7 cellular contexts compared by ENCODE assay signal in genomic region chr1:1861761-1862310, GRCh38. TPM values are rescaled to one million over a fixed set of nuclear protein-coding genes. Genes with fewer than 3 reads are reported as not detected.
DNase-seq lines count a peak whose midpoint lies in the region; ATAC-seq, FAIRE-seq and TF ChIP-seq lines count a peak whose summit lies in the region.
"Not testable (repeated sequence)": the region's sequence is repeated elsewhere in the genome, so short reads cannot be mapped to it uniquely, and the experiment has no call there.

No MANE protein-coding gene starts in this region.

- not testable (repeated sequence) for H4K8ac ChIP-seq in trophoblast cell (ENCODE audit: low read depth, low read length)

- H3K27ac Mint-ChIP-seq in CD4-positive, alpha-beta T cell = peak overlapping the region; percentile 76
- H3K27ac Mint-ChIP-seq in activated T-cell treated with anti-CD3 and anti-CD28 coated beads, Interleukin-2, amount 50 U/mL, for 24 hours = peak overlapping the region; percentile 37
- peak overlapping the region; percentile 74 for H3K27ac Mint-ChIP-seq in endothelial cell (ENCODE audit: unreplicated experiment)

- H3K9me3 Mint-ChIP-seq in CD4-positive, alpha-beta T cell; activated T-cell treated with anti-CD3 and anti-CD28 coated beads, Interleukin-2, amount 50 U/mL, for 24 hours; endothelial cell (ENCODE audit: unreplicated experiment): not testable (repeated sequence)

- H2AK5ac ChIP-seq in trophoblast cell (ENCODE audit: low read length) = not testable (repeated sequence)

- peaks cover 10% of the 10 kb centered on the region for H3K36me3 Mint-ChIP-seq in CD4-positive, alpha-beta T cell (ENCODE audit: low read depth)
- H3K36me3 Mint-ChIP-seq in activated T-cell treated with anti-CD3 and anti-CD28 coated beads, Interleukin-2, amount 50 U/mL, for 24 hours (ENCODE audit: low read depth) = peaks cover 45% of the 10 kb centered on the region
- H3K36me3 Mint-ChIP-seq in endothelial cell (ENCODE audit: low read depth, unreplicated experiment) = not testable (repeated sequence)

- not testable (repeated sequence) for TF ChIP-seq POLR2A in HepG2 (IDR thresholded peaks at IDR 0.05; ENCODE audit: insufficient read depth in 1 of 2, low read depth in 2 of 2, low read length in 2 of 2)

- not testable (repeated sequence) for H2BK12ac ChIP-seq in trophoblast cell (ENCODE audit: low read length)

- not testable (repeated sequence) for H3K27me3 Mint-ChIP-seq in CD4-positive, alpha-beta T cell; activated T-cell treated with anti-CD3 and anti-CD28 coated beads, Interleukin-2, amount 50 U/mL, for 24 hours; endothelial cell (ENCODE audit: unreplicated experiment)

- not testable (repeated sequence) for ATAC-seq in CD4-positive, alpha-beta T cell (ENCODE audit: poor library complexity); HepG2

- not testable (repeated sequence) for TF ChIP-seq EP300 in HepG2 (IDR thresholded peaks at IDR 0.05; ENCODE audit: low read depth in 2 of 2, low read length in 2 of 2); HepG2 (CRISPR knock-in tag; IDR thresholded peaks at IDR 0.05; ENCODE audit: borderline replicate concordance)

- not testable (repeated sequence) for H2BK5ac ChIP-seq in trophoblast cell (ENCODE audit: low read depth, low read length, poor library complexity)

- not testable (repeated sequence) for DNase-seq in CD4-positive, alpha-beta T cell; RWPE1 (ENCODE audit: low spot score); activated T-cell treated with anti-CD3 and anti-CD28 coated beads, Interleukin-2, amount 50 U/mL, for 24 hours; endothelial cell (ENCODE audit: low spot score); HepG2 (ENCODE audit: low spot score); trophoblast cell

- FAIRE-seq in HepG2 (lab: Jason Lieb, UNC) = not testable (repeated sequence)

- in situ Hi-C loops in HepG2 (cut with HindIII; ENCODE audit: extremely low pct_ligation_motif_present, low pct_unique_long_range_greater_than_20kb) = not testable (repeated sequence)

- 91% methylated on average over 11 of the region's 13 CpGs for WGBS in HepG2 (ENCODE audit: low lambda C conversion rate)
- WGBS in trophoblast cell (ENCODE audit: extremely low coverage, insufficient coverage, insufficient read length) = no CpG with 5 or more reads among the region's 13 CpGs

- POLR2A ChIA-PET in CD4-positive, alpha-beta T cell (lab: Charles Lee); RWPE1 (lab: Yijun Ruan, JAX; ENCODE audit: low non-redundant PET); HepG2 (lab: Yijun Ruan, JAX): not testable (repeated sequence)
- POLR2A ChIA-PET in HEK293 (lab: Yijun Ruan, JAX) = interaction anchor here (0.6 kb wide), 1 partner anchor 21 kb away, joined by 3 read pairs; no protein-coding TSS in a partner anchor

- H3K79me1 ChIP-seq in trophoblast cell (ENCODE audit: low read length) = not testable (repeated sequence)

- TF ChIP-seq RAD21 in HepG2 (CRISPR knock-in tag; IDR thresholded peaks at IDR 0.05) = not testable (repeated sequence)

- H4K91ac ChIP-seq in trophoblast cell (ENCODE audit: low read depth, low read length) = not testable (repeated sequence)

- CTCF ChIA-PET in CD4-positive, alpha-beta T cell (lab: Charles Lee); RWPE1 (lab: Yijun Ruan, JAX); HepG2 (lab: Yijun Ruan, JAX; ENCODE audit: low intra/inter-chr PET ratio, low total read pairs): not testable (repeated sequence)
- CTCF ChIA-PET in HEK293 (lab: Yijun Ruan, JAX) = interaction anchor here (0.7 to 1.3 kb wide), 3 partner anchors 9 to 47 kb away, joined by 3 to 5 read pairs (median 3); no protein-coding TSS in a partner anchor

- TF ChIP-seq CTCF in CD4-positive, alpha-beta T cell (IDR thresholded peaks at IDR 0.05); HEK293 (tag by site-specific recombination; IDR thresholded peaks at IDR 0.05); RWPE1 (conservative IDR thresholded peaks at IDR 0.05; ENCODE audit: low read depth); endothelial cell (IDR thresholded peaks at IDR 0.05; ENCODE audit: unreplicated experiment); HepG2 (CRISPR knock-in tag; IDR thresholded peaks at IDR 0.05): not testable (repeated sequence)

- not testable (repeated sequence) for H2AFZ ChIP-seq in HepG2 (ENCODE audit: low read length); trophoblast cell (ENCODE audit: insufficient read depth, low read length, poor library complexity)

- not testable (repeated sequence) for BruUV-seq in HepG2 (replicated peaks; lab: Mats Ljungman, UMichigan)

- H3K4me3 Mint-ChIP-seq in CD4-positive, alpha-beta T cell; activated T-cell treated with anti-CD3 and anti-CD28 coated beads, Interleukin-2, amount 50 U/mL, for 24 hours; endothelial cell (ENCODE audit: unreplicated experiment): not testable (repeated sequence)

- H4K12ac ChIP-seq in trophoblast cell (ENCODE audit: low read depth, low read length) = not testable (repeated sequence)

- H3K4me1 Mint-ChIP-seq in CD4-positive, alpha-beta T cell (ENCODE audit: low read depth) = peaks cover 88% of the 10 kb centered on the region
- peaks cover 78% of the 10 kb centered on the region for H3K4me1 Mint-ChIP-seq in activated T-cell treated with anti-CD3 and anti-CD28 coated beads, Interleukin-2, amount 50 U/mL, for 24 hours (ENCODE audit: low read depth)
- H3K4me1 Mint-ChIP-seq in endothelial cell (ENCODE audit: unreplicated experiment) = peaks cover 34% of the 10 kb centered on the region

- not testable (repeated sequence) for H3K27ac ChIP-seq in CD4-positive, alpha-beta T cell (ENCODE audit: low read depth, low read length); HEK293 (ENCODE audit: extremely low read depth, low read depth, low read length); HepG2 (ENCODE audit: extremely low read length, insufficient read depth, low read length); trophoblast cell (ENCODE audit: low read depth, low read length)
- H3K27ac ChIP-seq in RWPE1 = peak overlapping the region; percentile 55

- not testable (repeated sequence) for H3K4me2 ChIP-seq in HepG2 (ENCODE audit: low read depth, low read length); trophoblast cell (ENCODE audit: low read length)

- H4K20me1 ChIP-seq in HepG2 (ENCODE audit: insufficient read depth, low read length) = peaks cover 79% of the 10 kb centered on the region

- H3K9ac ChIP-seq in HepG2 (ENCODE audit: insufficient read depth, low read depth, low read length); trophoblast cell (ENCODE audit: low read length): not testable (repeated sequence)

- not testable (repeated sequence) for H3K23ac ChIP-seq in trophoblast cell (ENCODE audit: low read length)

- H2BK120ac ChIP-seq in trophoblast cell (ENCODE audit: insufficient read depth, low read length, poor library complexity) = not testable (repeated sequence)

- H3K27me3 ChIP-seq in CD4-positive, alpha-beta T cell (ENCODE audit: control insufficient read depth, insufficient read depth, low read length); HepG2 (ENCODE audit: control insufficient read depth in 1 of 2, insufficient read depth in 2 of 2, low read length in 2 of 2); trophoblast cell (ENCODE audit: insufficient read depth, low read length): not testable (repeated sequence)

- not testable (repeated sequence) for H3K4me3 ChIP-seq in HEK293 (ENCODE audit: low read depth, low read length); HepG2 (replicated peaks in 1 of 3; ENCODE audit: insufficient read depth in 1 of 3, low read depth in 2 of 3, low read length in 3 of 3); trophoblast cell (ENCODE audit: low read depth, low read length)

- H3K4me1 ChIP-seq in HEK293 (ENCODE audit: control insufficient read depth, insufficient read depth, low read length) = not testable (repeated sequence)
- H3K4me1 ChIP-seq in HepG2 (ENCODE audit: insufficient read depth, low read length) = peaks cover 76% of the 10 kb centered on the region
- peaks cover 7 to 15% of the 10 kb centered on the region in 2 experiments for H3K4me1 ChIP-seq in trophoblast cell (ENCODE audit: control insufficient read depth in 1 of 2, insufficient read depth in 2 of 2, low read length in 2 of 2)

- intact Hi-C loops in CD4-positive, alpha-beta T cell (cut with DNase I, micrococcal nuclease); HepG2 (cut with micrococcal nuclease; ENCODE audit: unreplicated experiment): not testable (repeated sequence)

- H3K14ac ChIP-seq in trophoblast cell (ENCODE audit: low read length) = not testable (repeated sequence)

- H3K18ac ChIP-seq in trophoblast cell (ENCODE audit: low read length) = not testable (repeated sequence)

- H3K36me3 ChIP-seq in HEK293 (ENCODE audit: control insufficient read depth in 2 of 2, insufficient read depth in 1 of 2, low read length in 2 of 2) = peaks cover 0 to 19% of the 10 kb centered on the region in 2 experiments; a peak in 2 of 3 replicates
- H3K36me3 ChIP-seq in HepG2 (replicated peaks in 1 of 2; ENCODE audit: control insufficient read depth in 1 of 2, insufficient read depth in 2 of 2, low read length in 2 of 2) = not testable (repeated sequence)
- peaks cover 7 to 11% of the 10 kb centered on the region in 2 experiments for H3K36me3 ChIP-seq in trophoblast cell (ENCODE audit: control insufficient read depth in 1 of 2, insufficient read depth in 2 of 2, low read length in 2 of 2)

- H3K9me3 ChIP-seq in CD4-positive, alpha-beta T cell (ENCODE audit: control insufficient read depth, low read length); HEK293 (ENCODE audit: control insufficient read depth, insufficient read depth, low read depth, low read length); HepG2 (ENCODE audit: low read length); trophoblast cell (ENCODE audit: insufficient read depth, low read depth, low read length): not testable (repeated sequence)

- H3K4ac ChIP-seq in trophoblast cell (ENCODE audit: low read depth, low read length) = peak overlapping the region; percentile 70

- H3K79me2 ChIP-seq in HepG2 (ENCODE audit: insufficient read depth, low read length) (peaks cover 91% of the 10 kb centered on the region), trophoblast cell (ENCODE audit: control insufficient read depth, insufficient read depth, low read length, poor library complexity) (peaks cover 38% of the 10 kb centered on the region)

RNA-seq across cellular contexts. Expression of gene GNB1, which starts 29.1 kb away (rescaled TPM):
- 100 to 1,000 TPM; 138 to 149 TPM for total RNA-seq in CD4-positive, alpha-beta T cell
- total RNA-seq in endothelial cell (ENCODE audit: unreplicated experiment) (427 TPM), HepG2 (2016; rRNA removed; fragmentation: Illumina TruSeq; extraction: Trizol) (66.2 and 76.7 TPM in 2 replicates)
- 98.5 and 108 TPM in 2 replicates for total RNA-seq in HepG2 (2016; cell fraction: cytosol; rRNA removed; fragmentation: Illumina TruSeq; extraction: Trizol; ENCODE audit: low read depth)
- 68.2 and 68.8 TPM in 2 replicates for total RNA-seq in HepG2 (2016; cell fraction: insoluble cytoplasmic fraction; rRNA removed; fragmentation: Illumina TruSeq; extraction: Trizol)
- 163 and 168 TPM in 2 replicates for total RNA-seq in HepG2 (2016; cell fraction: membrane; rRNA removed; fragmentation: Illumina TruSeq; extraction: Trizol)
- total RNA-seq in HepG2 (2016; cell fraction: nucleus; rRNA removed; fragmentation: Illumina TruSeq; extraction: Trizol) = 45.2 and 49.3 TPM in 2 replicates
- polyA plus RNA-seq in HepG2 (2011; rRNA removed) = 327 and 345 TPM in 2 replicates
- 278 and 286 TPM in 2 replicates for polyA plus RNA-seq in HepG2 (2011; cell fraction: cytosol; rRNA removed)
- 169 and 179 TPM in 2 replicates for polyA plus RNA-seq in HepG2 (2011; cell fraction: nucleus; rRNA removed)
- 196 and 197 TPM in 2 replicates for polyA plus RNA-seq in HepG2 (2012)
- polyA plus RNA-seq in HepG2 (2016; cell fraction: cytosol; fragmentation: Illumina TruSeq; extraction: Trizol; ENCODE audit: low read depth) = 302 and 370 TPM in 2 replicates
- 201 and 257 TPM in 2 replicates for polyA plus RNA-seq in HepG2 (2016; cell fraction: insoluble cytoplasmic fraction; fragmentation: Illumina TruSeq; extraction: Trizol; ENCODE audit: low read depth)
- polyA plus RNA-seq in HepG2 (2016; cell fraction: membrane; fragmentation: Illumina TruSeq; extraction: Trizol; ENCODE audit: low read depth) = 387 and 445 TPM in 2 replicates
- 156 and 160 TPM in 2 replicates for polyA plus RNA-seq in HepG2 (2016; cell fraction: nucleus; fragmentation: Illumina TruSeq; extraction: Trizol; ENCODE audit: insufficient read depth, low read depth)
- 349 and 450 TPM in 2 replicates for polyA minus RNA-seq in HepG2 (2011; rRNA and poly(A)+ RNA removed; ENCODE audit: low replicate concordance)
- polyA minus RNA-seq in HepG2 (2011; cell fraction: cytosol; rRNA and poly(A)+ RNA removed) = 168 and 187 TPM in 2 replicates
- polyA minus RNA-seq in HepG2 (2011; cell fraction: nucleus; rRNA and poly(A)+ RNA removed) = 63.1 and 70.6 TPM in 2 replicates
- polyA plus RNA-seq in trophoblast cell (2013) = 211 and 220 TPM in 2 replicates

RNA-seq across cellular contexts. Expression of gene CALML6, which starts 53.2 kb away (rescaled TPM):
- total RNA-seq in CD4-positive, alpha-beta T cell = under 1 TPM; 0.47 to 0.69 TPM
- total RNA-seq in endothelial cell (ENCODE audit: unreplicated experiment) = 0.64 TPM
- total RNA-seq in HepG2 (2016; rRNA removed; fragmentation: Illumina TruSeq; extraction: Trizol) = 0.11 TPM in 1 of 2 replicates, not detected in the other
- total RNA-seq in HepG2 (2016; cell fraction: cytosol; rRNA removed; fragmentation: Illumina TruSeq; extraction: Trizol; ENCODE audit: low read depth) = not detected in 2 replicates
- 0.13 TPM in 1 of 2 replicates, not detected in the other for total RNA-seq in HepG2 (2016; cell fraction: insoluble cytoplasmic fraction; rRNA removed; fragmentation: Illumina TruSeq; extraction: Trizol)
- total RNA-seq in HepG2 (2016; cell fraction: membrane; rRNA removed; fragmentation: Illumina TruSeq; extraction: Trizol) = not detected in 2 replicates
- not detected in 2 replicates for total RNA-seq in HepG2 (2016; cell fraction: nucleus; rRNA removed; fragmentation: Illumina TruSeq; extraction: Trizol)
- polyA plus RNA-seq in HepG2 (2011; rRNA removed) = 0.12 TPM in 1 of 2 replicates, not detected in the other
- polyA plus RNA-seq in HepG2 (2011; cell fraction: cytosol; rRNA removed) = not detected in 2 replicates
- polyA plus RNA-seq in HepG2 (2011; cell fraction: nucleus; rRNA removed) = 0.80 and 1.5 TPM in 2 replicates
- not detected in 2 replicates for polyA plus RNA-seq in HepG2 (2012)
- not detected in 2 replicates for polyA plus RNA-seq in HepG2 (2016; cell fraction: cytosol; fragmentation: Illumina TruSeq; extraction: Trizol; ENCODE audit: low read depth)
- polyA plus RNA-seq in HepG2 (2016; cell fraction: insoluble cytoplasmic fraction; fragmentation: Illumina TruSeq; extraction: Trizol; ENCODE audit: low read depth) = not detected in 2 replicates
- polyA plus RNA-seq in HepG2 (2016; cell fraction: membrane; fragmentation: Illumina TruSeq; extraction: Trizol; ENCODE audit: low read depth) = not detected in 2 replicates
- 0.38 and 0.87 TPM in 2 replicates for polyA plus RNA-seq in HepG2 (2016; cell fraction: nucleus; fragmentation: Illumina TruSeq; extraction: Trizol; ENCODE audit: insufficient read depth, low read depth)
- not detected in 2 replicates for polyA minus RNA-seq in HepG2 (2011; rRNA and poly(A)+ RNA removed; ENCODE audit: low replicate concordance)
- polyA minus RNA-seq in HepG2 (2011; cell fraction: cytosol; rRNA and poly(A)+ RNA removed) = not detected in 2 replicates
- 0.64 TPM in 1 of 2 replicates, not detected in the other for polyA minus RNA-seq in HepG2 (2011; cell fraction: nucleus; rRNA and poly(A)+ RNA removed)
- 0.19 and 0.25 TPM in 2 replicates for polyA plus RNA-seq in trophoblast cell (2013)

RNA-seq across cellular contexts. Expression of gene TMEM52, which starts 57.2 kb away (rescaled TPM):
- 1 to 10 TPM in 1 of 2 experiments, under 1 TPM in 1; 0.49 to 1.9 TPM for total RNA-seq in CD4-positive, alpha-beta T cell
- total RNA-seq in endothelial cell (ENCODE audit: unreplicated experiment) = 0.92 TPM
- 12.9 and 18.7 TPM in 2 replicates for total RNA-seq in HepG2 (2016; rRNA removed; fragmentation: Illumina TruSeq; extraction: Trizol)
- 49.1 and 56.2 TPM in 2 replicates for total RNA-seq in HepG2 (2016; cell fraction: cytosol; rRNA removed; fragmentation: Illumina TruSeq; extraction: Trizol; ENCODE audit: low read depth)
- total RNA-seq in HepG2 (2016; cell fraction: insoluble cytoplasmic fraction; rRNA removed; fragmentation: Illumina TruSeq; extraction: Trizol) = 9.2 and 18.5 TPM in 2 replicates
- 52.4 and 62.3 TPM in 2 replicates for total RNA-seq in HepG2 (2016; cell fraction: membrane; rRNA removed; fragmentation: Illumina TruSeq; extraction: Trizol)
- total RNA-seq in HepG2 (2016; cell fraction: nucleus; rRNA removed; fragmentation: Illumina TruSeq; extraction: Trizol) = 7.7 and 11.9 TPM in 2 replicates
- polyA plus RNA-seq in HepG2 (2011; rRNA removed) = 13.2 and 15.3 TPM in 2 replicates
- 12.8 and 25.5 TPM in 2 replicates for polyA plus RNA-seq in HepG2 (2011; cell fraction: cytosol; rRNA removed)
- 29.4 and 36.3 TPM in 2 replicates for polyA plus RNA-seq in HepG2 (2011; cell fraction: nucleus; rRNA removed)
- 6.6 and 7.8 TPM in 2 replicates for polyA plus RNA-seq in HepG2 (2012)
- polyA plus RNA-seq in HepG2 (2016; cell fraction: cytosol; fragmentation: Illumina TruSeq; extraction: Trizol; ENCODE audit: low read depth) = 77.9 and 88.5 TPM in 2 replicates
- 13.6 and 17.5 TPM in 2 replicates for polyA plus RNA-seq in HepG2 (2016; cell fraction: insoluble cytoplasmic fraction; fragmentation: Illumina TruSeq; extraction: Trizol; ENCODE audit: low read depth)
- 69.4 and 73.4 TPM in 2 replicates for polyA plus RNA-seq in HepG2 (2016; cell fraction: membrane; fragmentation: Illumina TruSeq; extraction: Trizol; ENCODE audit: low read depth)
- 21.1 and 21.2 TPM in 2 replicates for polyA plus RNA-seq in HepG2 (2016; cell fraction: nucleus; fragmentation: Illumina TruSeq; extraction: Trizol; ENCODE audit: insufficient read depth, low read depth)
- polyA minus RNA-seq in HepG2 (2011; rRNA and poly(A)+ RNA removed; ENCODE audit: low replicate concordance) = 1.1 and 27.0 TPM in 2 replicates
- polyA minus RNA-seq in HepG2 (2011; cell fraction: cytosol; rRNA and poly(A)+ RNA removed) = 7.6 and 7.8 TPM in 2 replicates
- polyA minus RNA-seq in HepG2 (2011; cell fraction: nucleus; rRNA and poly(A)+ RNA removed) = 2.3 and 2.6 TPM in 2 replicates
- 3.7 and 4.1 TPM in 2 replicates for polyA plus RNA-seq in trophoblast cell (2013)
